Comparison of ENCODE assay signal across 8 cellular contexts in genomic region chr20:35953411-35954199, GRCh38. TPM values are rescaled to one million over a fixed set of nuclear protein-coding genes. Genes with fewer than 3 reads are reported as not detected.
DNase-seq lines count a peak whose midpoint lies in the region; ATAC-seq, FAIRE-seq and TF ChIP-seq lines count a peak whose summit lies in the region.

No MANE protein-coding gene starts in this region.

- H3K27ac ChIP-seq in mesodermal cell (ENCODE audit: low read depth, low read length, severe bottlenecking): peak overlapping the region; percentile 99

- peaks cover 22% of the 10 kb centered on the region for H3K36me3 ChIP-seq in mesodermal cell (ENCODE audit: control insufficient read depth, insufficient read depth, low read length)

- H3K9me3 ChIP-seq in mesodermal cell (ENCODE audit: control insufficient read depth, low read length): no peaks in the 10 kb centered on the region

- peaks cover 12% of the 10 kb centered on the region for H3K4me1 ChIP-seq in mesodermal cell (ENCODE audit: control insufficient read depth, insufficient read depth, low read length, poor library complexity, severe bottlenecking)

- DNase-seq in GM12865 (ENCODE audit: low read depth): peak; percentile 76
- peak; percentile 33 for DNase-seq in NCI-H2029 (lab: John Stamatoyannopoulos, UW)
- DNase-seq in activated CD8-positive, alpha-beta memory T cell treated with anti-CD3 and anti-CD28 coated beads for 4 hours (ENCODE audit: low read depth in 2 of 2): peak; percentile 25 to 33
- peak; percentile 56 for DNase-seq in effector CD8-positive, alpha-beta T cell (lab: John Stamatoyannopoulos, UW)
- DNase-seq in stimulated activated CD8-positive, alpha-beta memory T cell treated with anti-CD3 and anti-CD28 coated beads, Interleukin-4, amount 100 ng/mL, for 1 hour (ENCODE audit: low read depth in 2 of 2, low spot score in 1 of 2): peak; percentile 27 to 36
- DNase-seq in D721Med (ENCODE audit: insufficient read length, low spot score): no peak

- FAIRE-seq in D721Med (lab: Jason Lieb, UNC): no peak

- peak; percentile 25 for ATAC-seq in HG02571 (IDR thresholded peaks at IDR 0.05; ENCODE audit: unreplicated experiment)

- 0 to 1% methylated on average over 46 to 55 of the region's 64 CpGs for WGBS in mesodermal cell (ENCODE audit: insufficient coverage in 2 of 2), 2 experiments

- TF ChIP-seq CTCF in GM12865 (IDR thresholded peaks at IDR 0.05; ENCODE audit: insufficient read depth, low read depth, low read length, missing control alignments) (no peak), D721Med (IDR thresholded peaks at IDR 0.05; ENCODE audit: insufficient read depth, missing control alignments) (no peak)

- H3K4me3 ChIP-seq in GM12865 (ENCODE audit: low read depth, low read length): peak overlapping the region; percentile 95
- peak overlapping the region; percentile 90 for H3K4me3 ChIP-seq in mesodermal cell (ENCODE audit: extremely low read depth, insufficient read depth, low read length, poor library complexity, severe bottlenecking)

RNA-seq across cellular contexts. Expression of gene SCAND1, which starts 0.7 kb away (rescaled TPM):
- 71.6 TPM for polyA plus RNA-seq in mesodermal cell (2013, experiment 1 of 2)
- 56.0 TPM for polyA plus RNA-seq in mesodermal cell (2013, experiment 2 of 2)

RNA-seq across cellular contexts. Expression of gene CNBD2, which starts 14.8 kb away (rescaled TPM):
- polyA plus RNA-seq in mesodermal cell (2013, experiment 1 of 2): 3.5 TPM
- polyA plus RNA-seq in mesodermal cell (2013, experiment 2 of 2): 4.9 TPM
